Comparison of ENCODE assay signal across 1 cellular context in the genomic region with DNA sequence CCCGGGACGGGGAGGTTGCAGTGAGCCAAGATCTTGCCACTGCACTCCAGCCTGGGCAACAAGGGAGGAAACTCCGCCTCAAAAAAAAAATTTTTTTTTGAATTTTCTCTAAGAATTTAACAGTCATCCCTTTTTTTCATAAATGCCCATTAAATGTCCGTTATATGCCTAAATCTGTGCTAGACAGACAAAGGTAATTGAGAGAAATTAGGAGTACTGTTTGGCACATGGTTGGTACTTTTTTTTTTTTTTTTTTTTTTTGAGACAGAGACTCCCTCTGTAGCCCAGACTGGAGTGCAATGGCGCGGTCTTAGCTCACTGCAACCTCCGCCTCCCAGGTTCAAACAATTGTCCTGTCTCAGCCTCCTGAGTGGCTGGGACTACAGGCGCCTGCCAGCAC.
TF ChIP-seq lines count a peak whose summit lies in the region.

No MANE protein-coding gene starts in this region.

TF ChIP-seq in GM23338, 12 proteins besides CTCF, POLR2A, EP300 and RAD21:
- TF ChIP-seq EZH2 (IDR thresholded peaks at IDR 0.05; ENCODE audit: low read depth, unreplicated experiment): no peak
TF ChIP-seq in GM23338: peak in this region for 0.
